ENCODE assay signal across 11 cellular contexts in genomic region chr17:81050645-81051625, GRCh38. TPM values are rescaled to one million over a fixed set of nuclear protein-coding genes. Genes with fewer than 3 reads are reported as not detected.
DNase-seq lines count a peak whose midpoint lies in the region; ATAC-seq, FAIRE-seq and TF ChIP-seq lines count a peak whose summit lies in the region.
"Had no signal": no experiment of that assay in that cellular context is flagged by ENCODE, and none has a peak within 500 bp of the region (broad histone marks: within the 10 kb centered on the region; RNA-seq: fewer than 3 reads in every experiment).

No MANE protein-coding gene starts in this region.

- POLR2A ChIA-PET in PC-3 (lab: Charles Lee; ENCODE audit: unreplicated experiment) = interaction anchor here (0.8 kb wide), 1 partner anchor 14 kb away, joined by 3 read pairs; no protein-coding TSS in a partner anchor
- POLR2A ChIA-PET in H1 (lab: Charles Lee; ENCODE audit: partially characterized antibody) = interaction anchor here (1.2 to 9.0 kb wide), 2 partner anchors 10 to 14 kb away, joined by 3 to 42 read pairs; partner anchors contain the start of gene BAIAP2

- H3K27me3 ChIP-seq in PC-3 (ENCODE audit: low read length) (no peaks in the 10 kb centered on the region), H1 (replicated peaks in 1 of 4; ENCODE audit: control insufficient read depth in 3 of 4, extremely low read depth in 1 of 4, insufficient read depth in 3 of 4, low read length in 3 of 4) (no peaks in the 10 kb centered on the region)
- H3K27me3 ChIP-seq: uterus had no signal

- H3K4me3 Mint-ChIP-seq in Calu3 (ENCODE audit: low read depth, unreplicated experiment) = peak overlapping the region; percentile 56
- H3K4me3 Mint-ChIP-seq in osteocyte (ENCODE audit: unreplicated experiment) = no peak overlapping the region

- peaks cover 15% of the 10 kb centered on the region for H3K79me1 ChIP-seq in H1 (ENCODE audit: low read depth, low read length)

- H2BK5ac ChIP-seq in H1 (ENCODE audit: low read depth, low read length) = peak overlapping the region; percentile 75; the same call in 1 of the 2 replicates

- H2BK15ac ChIP-seq in H1 (ENCODE audit: low read length) = 0 out of 2 replicates have a peak overlapping the region, but pooled peaks have one; percentile 53

- no peak overlapping the region for H4K5ac ChIP-seq in H1 (ENCODE audit: insufficient read length, low read depth, low read length)

- no peak overlapping the region for H2BK12ac ChIP-seq in H1 (ENCODE audit: low read depth, low read length)

- H3K36me3 ChIP-seq in PC-3 (ENCODE audit: low read depth, low read length) (peaks cover 3% of the 10 kb centered on the region; the same call in 1 of the 2 replicates), H1 (ENCODE audit: control insufficient read depth in 2 of 4, insufficient read depth in 4 of 4, low read length in 3 of 4) (no peaks in the 10 kb centered on the region; a peak in 1 of 8 replicates)
- H3K36me3 ChIP-seq: uterus had no signal

- H3K4ac ChIP-seq in H1 (replicated peaks; ENCODE audit: insufficient read length, low read depth, low read length) = no peak overlapping the region

- H3F3A ChIP-seq in PC-3 (ENCODE audit: low read length, unreplicated experiment) = no peaks in the 10 kb centered on the region

- no peak overlapping the region for H2BK20ac ChIP-seq in H1 (ENCODE audit: low read length)

- DNase-seq in Calu3 = no peak
- no peak for DNase-seq in PC-3
- no peak for DNase-seq in H1 (ENCODE audit: low read depth in 1 of 2, low spot score in 2 of 2)
- no peak for DNase-seq in osteocyte (ENCODE audit: extremely low spot score, unreplicated experiment)
- no peak for DNase-seq in OCI-M2 (lab: John Stamatoyannopoulos, UW; ENCODE audit: unreplicated experiment)
- DNase-seq in activated T-cell treated with anti-CD3 and anti-CD28 coated beads, Interleukin-2, amount 50 U/mL, for 48 hours = no peak
- DNase-seq in NCI-H128 (lab: John Stamatoyannopoulos, UW; ENCODE audit: unreplicated experiment) = no peak
- DNase-seq: effector memory CD8-positive, alpha-beta T cell; NCI-H2081 treated with DMSO at 0.1 percent for 48 hours; uterus had no signal

- no peak for TF ChIP-seq POLR2A in H1 (IDR thresholded peaks at IDR 0.05; ENCODE audit: control extremely low read depth in 1 of 2, low read depth in 2 of 2, low read length in 2 of 2)

- no TSS peak for BruUV-seq in Calu3 (replicated peaks; lab: Mats Ljungman, UMichigan)
- no TSS peak for BruUV-seq in PC-3 (replicated peaks; lab: Mats Ljungman, UMichigan)

- no peak overlapping the region for H3K18ac ChIP-seq in H1 (ENCODE audit: extremely low read depth, low read length)

- H3K27ac Mint-ChIP-seq in Calu3 (ENCODE audit: unreplicated experiment) = peak overlapping the region; percentile 93
- H3K27ac Mint-ChIP-seq in osteocyte (ENCODE audit: unreplicated experiment) = peak overlapping the region; percentile 6

- no peak overlapping the region for H2BK120ac ChIP-seq in H1 (replicated peaks; ENCODE audit: low read depth, low read length)

- peak overlapping the region; percentile 16; the same call in 1 of the 2 replicates for H2AK5ac ChIP-seq in H1 (ENCODE audit: low read depth, low read length)

- peaks cover 29% of the 10 kb centered on the region for H3K36me3 Mint-ChIP-seq in Calu3 (ENCODE audit: insufficient read depth, unreplicated experiment)
- no peaks in the 10 kb centered on the region for H3K36me3 Mint-ChIP-seq in osteocyte (ENCODE audit: unreplicated experiment)

- H3K79me2 ChIP-seq in PC-3 (ENCODE audit: low read length) (peaks cover 80% of the 10 kb centered on the region), H1 (ENCODE audit: control insufficient read depth in 1 of 2, insufficient read depth in 2 of 2, low read length in 2 of 2) (peaks cover 0 to 12% of the 10 kb centered on the region in 2 experiments; a peak in 1 of 4 replicates)

- CTCF ChIA-PET in Calu3 (lab: Charles Lee) (interaction anchor here (0.6 to 2.7 kb wide), 7 partner anchors 10 to 62 kb away, joined by 3 to 9 read pairs (median 4); no protein-coding TSS in a partner anchor), PC-3 (lab: Charles Lee) (no interaction called here), H1 (lab: Charles Lee; ENCODE audit: partially characterized antibody) (interaction anchor here (0.7 to 15.3 kb wide), 6 partner anchors 9 to 65 kb away, joined by 3 to 103 read pairs (median 8); no protein-coding TSS in a partner anchor)

- peak overlapping the region; percentile 90 for H3K27ac ChIP-seq in PC-3 (ENCODE audit: low read length)
- no peak overlapping the region; the same call in 1 of the 2 replicates for H3K27ac ChIP-seq in H1 (ENCODE audit: low read depth, low read length)

- H3K4me1 ChIP-seq in PC-3 (ENCODE audit: insufficient read depth, low read length) = peaks cover 32% of the 10 kb centered on the region
- H3K4me1 ChIP-seq in H1 (replicated peaks in 1 of 4; ENCODE audit: control insufficient read depth in 3 of 4, insufficient read depth in 4 of 4, low read length in 3 of 4) = peaks cover 0 to 2% (median 0%) of the 10 kb centered on the region in 4 experiments; a peak in 1 of 7 replicates
- H3K4me1 ChIP-seq: uterus had no signal

- WGBS in H1 (ENCODE audit: extremely low coverage in 1 of 2, insufficient coverage in 1 of 2, insufficient read length in 1 of 2, insufficient replicate concordance in 2 of 2, low coverage in 1 of 2, low lambda C conversion rate in 2 of 2, missing lambda C conversion rate in 1 of 2), 2 experiments = 87% methylated on average over 32 of the region's 32 CpGs; no CpG with 5 or more reads in 1 of the 2 experiments

- no peaks in the 10 kb centered on the region for H3K9me3 Mint-ChIP-seq in Calu3 (ENCODE audit: low read depth, unreplicated experiment)
- no peaks in the 10 kb centered on the region for H3K9me3 Mint-ChIP-seq in osteocyte (ENCODE audit: unreplicated experiment)
- H3K9me3 Mint-ChIP-seq: effector memory CD8-positive, alpha-beta T cell had no signal

- no peak overlapping the region for H3K14ac ChIP-seq in H1 (ENCODE audit: insufficient read length)

- peak overlapping the region; percentile 25 for H4K91ac ChIP-seq in H1 (replicated peaks; ENCODE audit: insufficient read length, low read length)

- FAIRE-seq in H1 (lab: Jason Lieb, UNC) = no peak

- intact Hi-C loops in Calu3 (cut with micrococcal nuclease; ENCODE audit: unreplicated experiment) = no loop called here
- intact Hi-C loops in PC-3 (cut with micrococcal nuclease) = loop anchor here (1.0 kb wide), 1 partner anchor 44 kb away; no protein-coding TSS in a partner anchor

- H3K23ac ChIP-seq in H1 (ENCODE audit: insufficient read length) = no peak overlapping the region

- H3K9me2 ChIP-seq in PC-3 (replicated peaks; ENCODE audit: low read length) = no peaks in the 10 kb centered on the region

- no peaks in the 10 kb centered on the region for H3K27me3 Mint-ChIP-seq in Calu3 (ENCODE audit: unreplicated experiment)
- no peaks in the 10 kb centered on the region for H3K27me3 Mint-ChIP-seq in osteocyte (ENCODE audit: unreplicated experiment)
- H3K27me3 Mint-ChIP-seq: effector memory CD8-positive, alpha-beta T cell had no signal

- TF ChIP-seq EP300 in H1 (IDR thresholded peaks at IDR 0.05; ENCODE audit: borderline replicate concordance in 1 of 2, low read depth in 2 of 2, low read length in 2 of 2) = no peak

- ATAC-seq in PC-3 = no peak
- no peak for ATAC-seq in HG03097 (IDR thresholded peaks at IDR 0.05; ENCODE audit: low FRiP score, unreplicated experiment)

- no peak for TF ChIP-seq RAD21 in H1 (IDR thresholded peaks at IDR 0.05 in 1 of 2, conservative IDR thresholded peaks at IDR 0.05 in 1 of 2; ENCODE audit: low read depth in 2 of 2, low read length in 2 of 2)

- H3K9ac ChIP-seq in PC-3 (ENCODE audit: low read length) (peak overlapping the region; percentile 39), H1 (replicated peaks in 1 of 4; ENCODE audit: extremely low read depth in 1 of 4, low read depth in 3 of 4, low read length in 3 of 4) (no peak overlapping the region)

- H3K9me3 ChIP-seq in PC-3 (ENCODE audit: low read length) = no peaks in the 10 kb centered on the region
- H3K9me3 ChIP-seq in H1 (ENCODE audit: insufficient read depth in 2 of 2, low read depth in 1 of 2, low read length in 1 of 2) = no peaks in the 10 kb centered on the region
- H3K9me3 ChIP-seq: uterus had no signal

- peak overlapping the region; percentile 81 for H3K4me2 ChIP-seq in PC-3 (ENCODE audit: low read length)
- no peak overlapping the region for H3K4me2 ChIP-seq in H1 (ENCODE audit: insufficient read depth in 1 of 2, low read depth in 2 of 2, low read length in 2 of 2)

- peaks cover 46% of the 10 kb centered on the region for H3K4me1 Mint-ChIP-seq in Calu3 (ENCODE audit: low read depth, unreplicated experiment)
- H3K4me1 Mint-ChIP-seq in osteocyte (ENCODE audit: unreplicated experiment) = peaks cover 38% of the 10 kb centered on the region

- H2AFZ ChIP-seq in PC-3 (ENCODE audit: low read length) (no peak overlapping the region), H1 (ENCODE audit: low read length) (no peak overlapping the region)

- no peak overlapping the region for H3K56ac ChIP-seq in H1 (replicated peaks; ENCODE audit: insufficient read length, low read depth, low read length)

- H3K4me3 ChIP-seq in PC-3 (ENCODE audit: low read length) = no peak overlapping the region
- no peak overlapping the region for H3K4me3 ChIP-seq in H1 (ENCODE audit: extremely low read depth in 1 of 4, insufficient read depth in 2 of 4, low read depth in 3 of 4, low read length in 4 of 4)
- H3K4me3 ChIP-seq: uterus had no signal

- no peaks in the 10 kb centered on the region for H3K23me2 ChIP-seq in H1 (ENCODE audit: low read depth, low read length)

- TF ChIP-seq CTCF in Calu3 (IDR thresholded peaks at IDR 0.05; ENCODE audit: unreplicated experiment) (no peak), PC-3 (conservative IDR thresholded peaks at IDR 0.05; ENCODE audit: low read depth, low read length) (no peak), H1 (IDR thresholded peaks at IDR 0.05; ENCODE audit: control extremely low read depth in 1 of 3, insufficient read depth in 1 of 3, low read depth in 1 of 3, low read length in 3 of 3) (no peak), osteocyte (IDR thresholded peaks at IDR 0.05) (no peak)

- H4K8ac ChIP-seq in H1 (ENCODE audit: extremely low read depth, insufficient read depth, low read length) = peak overlapping the region; percentile 12; the same call in 1 of the 2 replicates

- H4K20me1 ChIP-seq in PC-3 (ENCODE audit: low read length) (peaks cover 16% of the 10 kb centered on the region; the same call in 1 of the 2 replicates), H1 (replicated peaks in 1 of 2; ENCODE audit: control insufficient read depth in 1 of 2, insufficient read depth in 2 of 2, low read length in 2 of 2) (peaks cover 0 to 18% of the 10 kb centered on the region in 2 experiments)

RNA-seq across cellular contexts. Expression of gene BAIAP2, which starts 16.0 kb away (rescaled TPM):
- total RNA-seq in Calu3 (2022) = 58.0 and 58.8 TPM in 2 replicates
- total RNA-seq in PC-3 (2014; rRNA removed) = 50.9 and 56.9 TPM in 2 replicates
- 18.4 and 22.8 TPM in 2 replicates for total RNA-seq in H1 (2021; fragmentation: NEBNext Ultra II Directional; extraction: Animal tissue kit (Norgen Biotek cat#: 25700))
- polyA plus RNA-seq in H1 (2011; rRNA removed) = 10.0 and 19.8 TPM in 2 replicates
- 8.2 TPM for polyA plus RNA-seq in H1 (2011; cell fraction: cytosol; rRNA removed)
- polyA plus RNA-seq in H1 (2011; cell fraction: nucleus; rRNA removed) = 25.9 TPM
- 12.1 to 15.1 TPM (median 14.9 TPM) in 4 replicates for polyA plus RNA-seq in H1 (2012, experiment 1 of 2)
- 15.4 TPM for polyA plus RNA-seq in H1 (2012, experiment 2 of 2)
- polyA plus RNA-seq in H1 (2013, experiment 1 of 2) = 12.5 TPM
- polyA plus RNA-seq in H1 (2013, experiment 2 of 2) = 11.0 TPM
- 9.6 and 11.6 TPM in 2 replicates for polyA minus RNA-seq in H1 (2011; rRNA and poly(A)+ RNA removed)
- polyA minus RNA-seq in H1 (2011; cell fraction: cytosol; rRNA and poly(A)+ RNA removed) = 15.8 TPM
- 25.5 TPM for polyA minus RNA-seq in H1 (2011; cell fraction: nucleus; rRNA and poly(A)+ RNA removed)
- total RNA-seq in osteocyte = 24.4 and 29.0 TPM in 2 replicates

RNA-seq across cellular contexts. Expression of gene CHMP6, which starts 59.3 kb away (rescaled TPM):
- total RNA-seq in Calu3 (2022) (25.5 and 27.9 TPM in 2 replicates), PC-3 (2014; rRNA removed) (26.1 and 33.0 TPM in 2 replicates), osteocyte (31.1 and 35.9 TPM in 2 replicates)
- total RNA-seq in H1 (2021; fragmentation: NEBNext Ultra II Directional; extraction: Animal tissue kit (Norgen Biotek cat#: 25700)) = 15.7 and 16.0 TPM in 2 replicates
- polyA plus RNA-seq in H1 (2011; rRNA removed) = 24.3 and 28.9 TPM in 2 replicates
- polyA plus RNA-seq in H1 (2011; cell fraction: cytosol; rRNA removed) = 22.9 TPM
- 23.5 TPM for polyA plus RNA-seq in H1 (2011; cell fraction: nucleus; rRNA removed)
- 8.5 to 14.9 TPM (median 13.4 TPM) in 4 replicates for polyA plus RNA-seq in H1 (2012, experiment 1 of 2)
- polyA plus RNA-seq in H1 (2012, experiment 2 of 2) = 13.4 TPM
- polyA plus RNA-seq in H1 (2013, experiment 1 of 2) = 9.5 TPM
- 7.9 TPM for polyA plus RNA-seq in H1 (2013, experiment 2 of 2)
- polyA minus RNA-seq in H1 (2011; rRNA and poly(A)+ RNA removed) = 5.7 and 6.4 TPM in 2 replicates
- 7.2 TPM for polyA minus RNA-seq in H1 (2011; cell fraction: cytosol; rRNA and poly(A)+ RNA removed)
- 15.6 TPM for polyA minus RNA-seq in H1 (2011; cell fraction: nucleus; rRNA and poly(A)+ RNA removed)
